28 cellular contexts compared by ENCODE assay signal in the genomic region with DNA sequence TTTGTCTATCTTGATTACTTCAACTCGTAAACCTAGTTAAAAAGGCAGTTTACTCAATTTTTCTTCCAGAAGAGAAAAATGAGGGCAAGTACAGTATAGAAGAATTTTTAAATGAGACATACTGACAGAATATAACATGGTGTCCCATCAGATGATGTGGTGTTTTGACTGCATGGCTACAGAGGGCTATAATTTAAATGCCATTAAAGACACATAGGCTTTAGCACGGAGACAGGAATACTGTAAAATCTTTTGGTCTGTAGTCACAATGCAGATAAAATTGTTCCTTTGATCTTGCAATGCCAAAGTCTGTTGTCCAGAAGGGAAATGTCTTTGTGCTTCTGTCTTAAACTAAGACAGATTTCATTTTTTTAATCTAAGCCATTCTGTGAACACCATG.
"Had no signal": no experiment of that assay in that cellular context is flagged by ENCODE, and none has a peak within 500 bp of the region (broad histone marks: within the 10 kb centered on the region; RNA-seq: fewer than 3 reads in every experiment).

No MANE protein-coding gene starts in this region.

- H3K4me3 Mint-ChIP-seq: activated CD4-positive, alpha-beta T cell treated with anti-CD3 and anti-CD28 coated beads, Interleukin-2, amount 10 ng/mL, durations not matched to agents 24 days and 14 days; activated CD8-positive, alpha-beta memory T cell treated with anti-CD3 and anti-CD28 coated beads, Interleukin-2, amount 10 ng/mL, durations not matched to agents 7 days and 5 days; activated CD8-positive, alpha-beta T cell treated with anti-CD3 and anti-CD28 coated beads for 36 hours; activated naive CD4-positive, alpha-beta T cell treated with anti-CD3 and anti-CD28 coated beads, Interleukin-2, amount 50 U/mL, for 24 hours; central memory CD8-positive, alpha-beta T cell; effector memory CD8-positive, alpha-beta T cell; immature natural killer cell had no signal

- H3K36me3 ChIP-seq: ascending aorta, breast epithelium, colonic mucosa, lower lobe of right lung, sigmoid colon had no signal

- H3K9me3 ChIP-seq: ascending aorta, breast epithelium, colonic mucosa, lower lobe of right lung, sigmoid colon had no signal

- ATAC-seq: activated CD4-positive, CD25-positive, alpha-beta regulatory T cell treated with anti-CD3 and anti-CD28 coated beads, Interleukin-2, amount 50 U/mL, for 24 hours; activated CD8-positive, alpha-beta memory T cell treated with anti-CD3 and anti-CD28 coated beads, Interleukin-2, amount 10 ng/mL, durations not matched to agents 7 days and 5 days; activated CD8-positive, alpha-beta T cell treated with anti-CD3 and anti-CD28 coated beads for 36 hours; effector memory CD8-positive, alpha-beta T cell; esophagus mucosa; left lobe of liver; stimulated activated naive CD8-positive, alpha-beta T cell treated with anti-CD3 and anti-CD28 coated beads, Interleukin-15, Interleukin-2, amounts not matched to agents 100 U/mL and 50 U/mL, for 24 hours had no signal

- H3K27ac ChIP-seq: ascending aorta, breast epithelium, colonic mucosa, hepatocyte, lower lobe of right lung, sigmoid colon, VCaP had no signal

- FAIRE-seq: endothelial cell of umbilical vein had no signal

- H3K4me3 ChIP-seq: ascending aorta, breast epithelium, colonic mucosa, dorsolateral prefrontal cortex, hepatocyte, lower lobe of right lung, sigmoid colon had no signal

- H3K36me3 Mint-ChIP-seq: naive B cell had no signal

- H3K9me3 Mint-ChIP-seq: activated CD4-positive, alpha-beta T cell treated with anti-CD3 and anti-CD28 coated beads, Interleukin-2, amount 10 ng/mL, durations not matched to agents 24 days and 14 days; activated CD8-positive, alpha-beta T cell treated with anti-CD3 and anti-CD28 coated beads for 36 hours; activated naive CD4-positive, alpha-beta T cell treated with anti-CD3 and anti-CD28 coated beads, Interleukin-2, amount 50 U/mL, for 24 hours; central memory CD8-positive, alpha-beta T cell; effector memory CD8-positive, alpha-beta T cell; immature natural killer cell; naive B cell had no signal

- H3K4me1 ChIP-seq: ascending aorta, breast epithelium, colonic mucosa, sigmoid colon had no signal

- H3K27me3 ChIP-seq: ascending aorta, breast epithelium, colonic mucosa, dorsolateral prefrontal cortex, hepatocyte, sigmoid colon had no signal

- H3K27ac Mint-ChIP-seq: activated CD4-positive, alpha-beta T cell treated with anti-CD3 and anti-CD28 coated beads, Interleukin-2, amount 10 ng/mL, durations not matched to agents 24 days and 14 days; activated CD8-positive, alpha-beta memory T cell treated with anti-CD3 and anti-CD28 coated beads, Interleukin-2, amount 10 ng/mL, durations not matched to agents 7 days and 5 days; activated CD8-positive, alpha-beta T cell treated with anti-CD3 and anti-CD28 coated beads for 36 hours; activated naive CD4-positive, alpha-beta T cell treated with anti-CD3 and anti-CD28 coated beads, Interleukin-2, amount 50 U/mL, for 24 hours; effector memory CD8-positive, alpha-beta T cell; immature natural killer cell; naive B cell; progenitor cell of endocrine pancreas had no signal

- DNase-seq: activated CD4-positive, alpha-beta T cell treated with anti-CD3 and anti-CD28 coated beads, Interleukin-2, amount 10 ng/mL, durations not matched to agents 24 days and 14 days; activated CD8-positive, alpha-beta memory T cell treated with anti-CD3 and anti-CD28 coated beads, Interleukin-2, amount 10 ng/mL, durations not matched to agents 7 days and 5 days; activated CD8-positive, alpha-beta T cell treated with anti-CD3 and anti-CD28 coated beads for 36 hours; activated effector memory CD4-positive, alpha-beta T cell treated with anti-CD3 and anti-CD28 coated beads, Interleukin-2, amount 50 U/mL, for 16 hours; activated T-cell treated with anti-CD3 and anti-CD28 coated beads for 4 hours; colonic mucosa; dorsolateral prefrontal cortex; effector memory CD8-positive, alpha-beta T cell; glutamatergic neuron; immature natural killer cell; lower lobe of right lung; mesendoderm; naive B cell; retina; sigmoid colon; stimulated activated CD4-positive, alpha-beta T cell treated with anti-CD3 and anti-CD28 coated beads, Interleukin-4, amount 100 ng/mL, for 4 hours; stimulated activated naive CD8-positive, alpha-beta T cell treated with anti-CD3 and anti-CD28 coated beads, Interleukin-15, Interleukin-2, amounts not matched to agents 100 U/mL and 50 U/mL, for 24 hours had no signal

- H3K4me1 Mint-ChIP-seq: central memory CD8-positive, alpha-beta T cell had no signal

- H3K27me3 Mint-ChIP-seq: activated CD4-positive, alpha-beta T cell treated with anti-CD3 and anti-CD28 coated beads, Interleukin-2, amount 10 ng/mL, durations not matched to agents 24 days and 14 days; activated CD8-positive, alpha-beta T cell treated with anti-CD3 and anti-CD28 coated beads for 36 hours; activated naive CD4-positive, alpha-beta T cell treated with anti-CD3 and anti-CD28 coated beads, Interleukin-2, amount 50 U/mL, for 24 hours; central memory CD8-positive, alpha-beta T cell; effector memory CD8-positive, alpha-beta T cell; naive B cell; progenitor cell of endocrine pancreas had no signal
